Comparison of ENCODE assay signal across 25 cellular contexts in genomic region chr18:6793986-6794385, GRCh38.
"Had no signal": no experiment of that assay in that cellular context is flagged by ENCODE, and none has a peak within 500 bp of the region (broad histone marks: within the 10 kb centered on the region; RNA-seq: fewer than 3 reads in every experiment).

No MANE protein-coding gene starts in this region.

- H3K4me2 ChIP-seq: SK-N-SH had no signal

- H3K9me2 ChIP-seq: SK-N-SH had no signal

- H3K36me3 ChIP-seq: MG63 had no signal

- ATAC-seq: HepG2 had no signal

- H3K9me3 ChIP-seq: MG63, SK-N-SH had no signal

- H3K27me3 ChIP-seq: MG63 had no signal

- H3K9ac ChIP-seq: SK-N-SH had no signal

- H3K4me3 ChIP-seq: MG63 had no signal

- DNase-seq: IMR-90, Karpas-422, KG1, MG63, NCI-H1092, NCI-H1105 treated with DMSO at 0.1 percent for 48 hours, NCI-H1417 treated with DMSO at 0.1 percent for 48 hours, NCI-H146, NCI-H1694 treated with DMSO at 0.1 percent for 48 hours, NCI-H1930, NCI-H2081, NCI-H2107, NCI-H2227 treated with DMSO at 0.1 percent for 48 hours, NCI-H446, NCI-H510A, NCI-H524 treated with DMSO at 0.1 percent for 48 hours, NCI-H69, NCI-H774, OCI-M1, Right ventricle myocardium superior, RPMI8226, SIG-M5, SK-N-SH, SW 1271 had no signal
